In genomic region chr17:19433727-19434340, GRCh38 we compare ENCODE assay signal across 14 cellular contexts. TPM values are rescaled to one million over a fixed set of nuclear protein-coding genes. Genes with fewer than 3 reads are reported as not detected.
"Had no signal": no experiment of that assay in that cellular context is flagged by ENCODE, and none has a peak within 500 bp of the region (broad histone marks: within the 10 kb centered on the region; RNA-seq: fewer than 3 reads in every experiment).

No MANE protein-coding gene starts in this region.

- H3K36me3 ChIP-seq: heart right ventricle, ovary, upper lobe of left lung had no signal

- DNase-seq: activated CD4-positive, alpha-beta T cell treated with anti-CD3 and anti-CD28 coated beads, Interleukin-2, amount 10 ng/mL, durations not matched to agents 7 days and 5 days; activated CD4-positive, CD25-positive, alpha-beta regulatory T cell; aorta; effector memory CD8-positive, alpha-beta T cell; heart right ventricle; islet precursor cell; ovary; stimulated activated CD4-positive, alpha-beta T cell treated with anti-CD3 and anti-CD28 coated beads, Interleukin-1b, Interleukin-23, amount 100 ng/mL, for 48 hours; stimulated activated naive CD8-positive, alpha-beta T cell treated with anti-CD3 and anti-CD28 coated beads, Interleukin-15, amount 100 ng/mL, for 72 hours; T-helper 17 cell; upper lobe of left lung had no signal

- H3K4me3 Mint-ChIP-seq: activated CD4-positive, alpha-beta T cell treated with anti-CD3 and anti-CD28 coated beads, Interleukin-2, amount 10 ng/mL, durations not matched to agents 7 days and 5 days; activated T-helper 1 cell treated with anti-CD3 and anti-CD28 coated beads, Interleukin-12 subunit alpha, Interleukin-12 subunit beta, Interleukin-2, Interleukin-4 antibody, amounts not matched to agents 30 ng/mL and 10 ng/mL and 1 ng/mL, durations not matched to agents 14 hours and 24 hours and 36 hours; dendritic cell treated with granulocyte-macrophage colony-stimulating factor and Interleukin-4, amounts not matched to agents 40 ng/mL and 50 ng/mL, for 4 days; effector memory CD8-positive, alpha-beta T cell; stimulated activated naive CD8-positive, alpha-beta T cell treated with anti-CD3 and anti-CD28 coated beads, Interleukin-15, amount 100 ng/mL, for 72 hours; T-helper 17 cell had no signal

- ATAC-seq: effector memory CD8-positive, alpha-beta T cell; heart right ventricle; stimulated activated naive CD8-positive, alpha-beta T cell treated with anti-CD3 and anti-CD28 coated beads, Interleukin-15, amount 100 ng/mL, for 72 hours; T-helper 17 cell had no signal

- H3K9me3 Mint-ChIP-seq: activated CD4-positive, alpha-beta T cell treated with anti-CD3 and anti-CD28 coated beads, Interleukin-2, amount 10 ng/mL, durations not matched to agents 7 days and 5 days; activated T-helper 1 cell treated with anti-CD3 and anti-CD28 coated beads, Interleukin-12 subunit alpha, Interleukin-12 subunit beta, Interleukin-2, Interleukin-4 antibody, amounts not matched to agents 30 ng/mL and 10 ng/mL and 1 ng/mL, durations not matched to agents 14 hours and 24 hours and 36 hours; dendritic cell treated with granulocyte-macrophage colony-stimulating factor and Interleukin-4, amounts not matched to agents 40 ng/mL and 50 ng/mL, for 4 days; effector memory CD8-positive, alpha-beta T cell; stimulated activated naive CD8-positive, alpha-beta T cell treated with anti-CD3 and anti-CD28 coated beads, Interleukin-15, amount 100 ng/mL, for 72 hours had no signal

- H3K27me3 ChIP-seq: heart right ventricle, ovary, upper lobe of left lung had no signal

- H3K4me1 ChIP-seq: heart right ventricle, upper lobe of left lung had no signal

- H3K9me3 ChIP-seq: heart right ventricle, ovary, upper lobe of left lung had no signal

- H3K27ac ChIP-seq: epithelial cell of prostate, heart right ventricle, ovary, upper lobe of left lung had no signal

- H3K27me3 Mint-ChIP-seq: stimulated activated naive CD8-positive, alpha-beta T cell treated with anti-CD3 and anti-CD28 coated beads, Interleukin-15, amount 100 ng/mL, for 72 hours; T-helper 17 cell had no signal

- H3K4me3 ChIP-seq: heart right ventricle, ovary, upper lobe of left lung had no signal

- H3K4me1 Mint-ChIP-seq: activated CD4-positive, alpha-beta T cell treated with anti-CD3 and anti-CD28 coated beads, Interleukin-2, amount 10 ng/mL, durations not matched to agents 7 days and 5 days; stimulated activated naive CD8-positive, alpha-beta T cell treated with anti-CD3 and anti-CD28 coated beads, Interleukin-15, amount 100 ng/mL, for 72 hours; T-helper 17 cell had no signal

- H3K27ac Mint-ChIP-seq: activated CD4-positive, alpha-beta T cell treated with anti-CD3 and anti-CD28 coated beads, Interleukin-2, amount 10 ng/mL, durations not matched to agents 7 days and 5 days; activated T-helper 1 cell treated with anti-CD3 and anti-CD28 coated beads, Interleukin-12 subunit alpha, Interleukin-12 subunit beta, Interleukin-2, Interleukin-4 antibody, amounts not matched to agents 30 ng/mL and 10 ng/mL and 1 ng/mL, durations not matched to agents 14 hours and 24 hours and 36 hours; dendritic cell treated with granulocyte-macrophage colony-stimulating factor and Interleukin-4, amounts not matched to agents 40 ng/mL and 50 ng/mL, for 4 days; effector memory CD8-positive, alpha-beta T cell; stimulated activated naive CD8-positive, alpha-beta T cell treated with anti-CD3 and anti-CD28 coated beads, Interleukin-15, amount 100 ng/mL, for 72 hours; T-helper 17 cell had no signal

RNA-seq across cellular contexts. Expression of gene RNF112, which starts 22.8 kb away (rescaled TPM):
- total RNA-seq: activated T-helper 1 cell treated with anti-CD3 and anti-CD28 coated beads, Interleukin-12 subunit alpha, Interleukin-12 subunit beta, Interleukin-2, Interleukin-4 antibody, amounts not matched to agents 30 ng/mL and 10 ng/mL and 1 ng/mL, durations not matched to agents 14 hours and 24 hours and 36 hours had no signal

RNA-seq across cellular contexts. Expression of gene MFAP4, which starts 46.8 kb away (rescaled TPM):
- total RNA-seq: activated CD4-positive, alpha-beta T cell treated with anti-CD3 and anti-CD28 coated beads, Interleukin-2, amount 10 ng/mL, durations not matched to agents 7 days and 5 days; activated T-helper 1 cell treated with anti-CD3 and anti-CD28 coated beads, Interleukin-12 subunit alpha, Interleukin-12 subunit beta, Interleukin-2, Interleukin-4 antibody, amounts not matched to agents 30 ng/mL and 10 ng/mL and 1 ng/mL, durations not matched to agents 14 hours and 24 hours and 36 hours; T-helper 17 cell had no signal
